16 cellular contexts compared by ENCODE assay signal in genomic region chr7:96034940-96035727, GRCh38.
DNase-seq lines count a peak whose midpoint lies in the region; ATAC-seq and TF ChIP-seq lines count a peak whose summit lies in the region.
"Had no signal": no experiment of that assay in that cellular context is flagged by ENCODE, and none has a peak within 500 bp of the region (broad histone marks: within the 10 kb centered on the region; RNA-seq: fewer than 3 reads in every experiment).

No MANE protein-coding gene starts in this region.

- H3K36me3 Mint-ChIP-seq in HFFc6 (ENCODE audit: low read depth) = no peaks in the 10 kb centered on the region
- H3K36me3 Mint-ChIP-seq: CD14-positive monocyte had no signal

- H3K4me1 ChIP-seq in heart right ventricle (no peaks in the 10 kb centered on the region), esophagus muscularis mucosa (no peaks in the 10 kb centered on the region)
- H3K4me1 ChIP-seq: esophagus squamous epithelium, left lung had no signal

- no peak for TF ChIP-seq CTCF in heart right ventricle (IDR thresholded peaks at IDR 0.05)
- TF ChIP-seq CTCF in esophagus muscularis mucosa (IDR thresholded peaks at IDR 0.05) = no peak
- no peak for TF ChIP-seq CTCF in HFFc6 (IDR thresholded peaks at IDR 0.05)

- H3K27ac Mint-ChIP-seq in HFFc6 = no peak overlapping the region
- H3K27ac Mint-ChIP-seq: activated T-helper 2 cell treated with anti-CD3 and anti-CD28 coated beads, Interferon-gamma antibody, Interleukin-2, Interleukin-4, amounts not matched to agents 10 μg/mL and 5 μg/mL and 100 μg/mL, durations not matched to agents 14 hours and 24 hours and 36 hours; CD14-positive monocyte; progenitor cell of endocrine pancreas had no signal

- no peak for TF ChIP-seq POLR2A in esophagus muscularis mucosa (IDR thresholded peaks at IDR 0.05; ENCODE audit: low read depth)

- TF ChIP-seq EP300 in esophagus muscularis mucosa (IDR thresholded peaks at IDR 0.05) = no peak

- WGBS in heart right ventricle, 2 donors = 64 to 66% methylated on average over 11 of the region's 11 CpGs
- WGBS in esophagus muscularis mucosa = 60% methylated on average over 11 of the region's 11 CpGs

- H3K27me3 ChIP-seq in heart right ventricle = no peaks in the 10 kb centered on the region
- H3K27me3 ChIP-seq in esophagus muscularis mucosa = no peaks in the 10 kb centered on the region
- H3K27me3 ChIP-seq: esophagus squamous epithelium, left lung had no signal

- no peaks in the 10 kb centered on the region; the same call in 1 of the 2 replicates for H3K9me3 Mint-ChIP-seq in HFFc6
- H3K9me3 Mint-ChIP-seq: activated T-helper 2 cell treated with anti-CD3 and anti-CD28 coated beads, Interferon-gamma antibody, Interleukin-2, Interleukin-4, amounts not matched to agents 10 μg/mL and 5 μg/mL and 100 μg/mL, durations not matched to agents 14 hours and 24 hours and 36 hours had no signal

- no peak overlapping the region for H3K27ac ChIP-seq in heart right ventricle
- no peak overlapping the region for H3K27ac ChIP-seq in esophagus muscularis mucosa (replicated peaks in 1 of 4)
- H3K27ac ChIP-seq: esophagus squamous epithelium, left lung had no signal

- ATAC-seq in left cardiac atrium (peak in 1 of 2 donors; percentile 16), heart right ventricle (no peak)
- ATAC-seq: left lung had no signal

- DNase-seq in left cardiac atrium (peak; percentile 28), heart right ventricle (no peak), NCI-H2171 treated with DMSO at 0.1 percent for 48 hours (lab: John Stamatoyannopoulos, UW) (peak; percentile 97), dermis microvascular lymphatic vessel endothelial cell (ENCODE audit: low read depth in 2 of 2) (peak; percentile 2 to 43), superior temporal gyrus (ENCODE audit: extremely low spot score) (peak; percentile 16), esophagus muscularis mucosa (ENCODE audit: extremely low spot score) (no peak), DMS53 (lab: John Stamatoyannopoulos, UW) (no peak), HFFc6 (no peak)
- DNase-seq: 8988T; activated CD8-positive, alpha-beta memory T cell treated with anti-CD3 and anti-CD28 coated beads for 24 hours; esophagus squamous epithelium; left lung; OCI-M1 had no signal

- H3K4me3 Mint-ChIP-seq in HFFc6 = no peak overlapping the region
- H3K4me3 Mint-ChIP-seq: CD14-positive monocyte had no signal

- H3K36me3 ChIP-seq in heart right ventricle = peaks cover 0 to 35% (median 5%) of the 10 kb centered on the region in 9 donors
- peaks cover 0 to 21% (median 14%) of the 10 kb centered on the region in 4 donors for H3K36me3 ChIP-seq in esophagus muscularis mucosa
- H3K36me3 ChIP-seq: esophagus squamous epithelium, left lung had no signal

- no peaks in the 10 kb centered on the region for H3K4me1 Mint-ChIP-seq in HFFc6 (ENCODE audit: low read depth)
- H3K4me1 Mint-ChIP-seq: CD14-positive monocyte had no signal

- H3K4me3 ChIP-seq in heart right ventricle (no peak overlapping the region), esophagus muscularis mucosa (no peak overlapping the region)
- H3K4me3 ChIP-seq: esophagus squamous epithelium, left lung had no signal

- intact Hi-C loops in left cardiac atrium (cut with DNase I) (no loop called here), heart right ventricle (cut with DNase I) (no loop called here), esophagus muscularis mucosa (cut with DNase I) (no loop called here)

- H3K9me3 ChIP-seq in heart right ventricle (no peaks in the 10 kb centered on the region), esophagus muscularis mucosa (no peaks in the 10 kb centered on the region)
- H3K9me3 ChIP-seq: esophagus squamous epithelium, left lung had no signal

- 0 out of 2 replicates have a peak, but pooled peaks cover 1% of the 10 kb centered on the region for H3K27me3 Mint-ChIP-seq in HFFc6 (ENCODE audit: insufficient read depth)
- H3K27me3 Mint-ChIP-seq: progenitor cell of endocrine pancreas had no signal

Comparison
In these comparisons a context has a peak if more than half of its experiments do, and no peak if none do; other contexts are left out.
1. DNase-seq: peak in left cardiac atrium (single experiment), NCI-H2171 treated with DMSO at 0.1 percent for 48 hours (single experiment), dermis microvascular lymphatic vessel endothelial cell (2 of 2) and superior temporal gyrus (single experiment); none in heart right ventricle (0 of 2), esophagus muscularis mucosa (single experiment), DMS53 (single experiment) and HFFc6 (single experiment).